27 cellular contexts compared by ENCODE assay signal in the genomic region with DNA sequence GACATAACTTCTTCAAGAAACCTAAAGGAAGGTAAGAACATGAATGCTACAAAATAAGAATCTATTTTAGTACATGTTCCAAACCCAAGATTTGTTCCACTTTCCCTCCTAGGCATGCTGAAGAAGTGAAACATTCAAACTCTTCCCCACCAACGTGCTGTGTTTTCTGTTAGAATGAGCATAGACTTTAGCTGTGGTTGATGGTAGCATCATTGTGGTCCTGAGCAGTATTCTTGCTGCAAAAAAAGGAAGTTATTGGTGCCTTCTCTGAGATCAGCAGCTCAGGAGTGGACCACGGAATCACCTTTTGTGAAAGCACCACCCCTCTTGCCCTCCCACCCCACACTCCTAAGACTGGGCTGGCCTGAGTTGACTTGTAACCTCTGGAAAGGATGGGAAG.
"Had no signal": no experiment of that assay in that cellular context is flagged by ENCODE, and none has a peak within 500 bp of the region (broad histone marks: within the 10 kb centered on the region; RNA-seq: fewer than 3 reads in every experiment).

No MANE protein-coding gene starts in this region.

- H3K9me3 Mint-ChIP-seq: activated T-cell treated with anti-CD3 and anti-CD28 coated beads, Interleukin-2, amount 50 U/mL, for 4 hours; central memory CD8-positive, alpha-beta T cell; T-helper 1 cell treated with Interleukin-12 subunit alpha and Interleukin-12 subunit beta and Interleukin-4 antibody, amounts not matched to agents 30 μg/mL and 1 μg/mL, for 36 hours had no signal

- H3K4me3 Mint-ChIP-seq: activated CD8-positive, alpha-beta memory T cell treated with anti-CD3 and anti-CD28 coated beads, Interleukin-2, amount 10 ng/mL, durations not matched to agents 7 days and 5 days; activated T-cell treated with anti-CD3 and anti-CD28 coated beads, Interleukin-2, amount 50 U/mL, for 4 hours; brain; central memory CD8-positive, alpha-beta T cell; T-helper 1 cell treated with Interleukin-12 subunit alpha and Interleukin-12 subunit beta and Interleukin-4 antibody, amounts not matched to agents 30 μg/mL and 1 μg/mL, for 36 hours had no signal

- H3K4me3 ChIP-seq: Peyer's patch, SJSA1 had no signal

- H3K27ac Mint-ChIP-seq: activated CD8-positive, alpha-beta memory T cell treated with anti-CD3 and anti-CD28 coated beads, Interleukin-2, amount 10 ng/mL, durations not matched to agents 7 days and 5 days; brain; T-helper 1 cell treated with Interleukin-12 subunit alpha and Interleukin-12 subunit beta and Interleukin-4 antibody, amounts not matched to agents 30 μg/mL and 1 μg/mL, for 36 hours had no signal

- FAIRE-seq: astrocyte had no signal

- ATAC-seq: activated CD8-positive, alpha-beta memory T cell treated with anti-CD3 and anti-CD28 coated beads, Interleukin-2, amount 10 ng/mL, durations not matched to agents 7 days and 5 days; activated T-cell treated with anti-CD3 and anti-CD28 coated beads, Interleukin-2, amount 50 U/mL, for 4 hours; SK-N-SH treated with all-trans-retinoic acid at 6 μM for 48 hours had no signal

- H3K4me1 Mint-ChIP-seq: activated CD8-positive, alpha-beta memory T cell treated with anti-CD3 and anti-CD28 coated beads, Interleukin-2, amount 10 ng/mL, durations not matched to agents 7 days and 5 days; brain; central memory CD8-positive, alpha-beta T cell had no signal

- H3K27ac ChIP-seq: KMS-11, Peyer's patch, SJSA1 had no signal

- H3K4me2 ChIP-seq: KMS-11 had no signal

- DNase-seq: activated CD4-positive, alpha-beta T cell treated with anti-CD3 and anti-CD28 coated beads for 48 hours; activated CD4-positive, alpha-beta T cell treated with anti-CD3 and anti-CD28 coated beads, Interleukin-2, amount 50 U/mL, for 4 hours; activated CD4-positive, CD25-positive, alpha-beta regulatory T cell treated with anti-CD3 and anti-CD28 coated beads, Interleukin-2, amount 50 U/mL, for 72 hours; activated CD8-positive, alpha-beta memory T cell treated with anti-CD3 and anti-CD28 coated beads, Interleukin-2, amount 10 ng/mL, durations not matched to agents 7 days and 5 days; activated gamma-delta T cell treated with Interleukin-2 at 50 U/mL for 16 hours; activated naive CD4-positive, alpha-beta T cell treated with anti-CD3 and anti-CD28 coated beads, Interleukin-2, amount 50 U/mL, for 16 hours; activated T-cell treated with anti-CD3 and anti-CD28 coated beads, Interleukin-2, amount 50 U/mL, for 4 hours; amygdala; IMR-90; NCI-H146; NCI-H187 treated with DMSO at 0.1 percent for 48 hours; NCI-H2171; NCI-H2227 treated with DMSO at 0.1 percent for 48 hours; NCI-H446 treated with DMSO at 0.1 percent for 48 hours; NCI-H524 treated with DMSO at 0.1 percent for 48 hours; NCI-H774; OCI-M1; Peyer's patch; SHP77; SW 1271 had no signal

- H3K9ac ChIP-seq: KMS-11 had no signal

- H3K27me3 ChIP-seq: Peyer's patch, SJSA1 had no signal

- H3K4me1 ChIP-seq: Peyer's patch, SJSA1 had no signal

- H3K36me3 Mint-ChIP-seq: activated CD8-positive, alpha-beta memory T cell treated with anti-CD3 and anti-CD28 coated beads, Interleukin-2, amount 10 ng/mL, durations not matched to agents 7 days and 5 days; brain had no signal

- H3K36me3 ChIP-seq: Peyer's patch, SJSA1 had no signal

- H3K9me3 ChIP-seq: Peyer's patch, SJSA1 had no signal
